ENCODE assay signal across 24 cellular contexts in the genomic region with DNA sequence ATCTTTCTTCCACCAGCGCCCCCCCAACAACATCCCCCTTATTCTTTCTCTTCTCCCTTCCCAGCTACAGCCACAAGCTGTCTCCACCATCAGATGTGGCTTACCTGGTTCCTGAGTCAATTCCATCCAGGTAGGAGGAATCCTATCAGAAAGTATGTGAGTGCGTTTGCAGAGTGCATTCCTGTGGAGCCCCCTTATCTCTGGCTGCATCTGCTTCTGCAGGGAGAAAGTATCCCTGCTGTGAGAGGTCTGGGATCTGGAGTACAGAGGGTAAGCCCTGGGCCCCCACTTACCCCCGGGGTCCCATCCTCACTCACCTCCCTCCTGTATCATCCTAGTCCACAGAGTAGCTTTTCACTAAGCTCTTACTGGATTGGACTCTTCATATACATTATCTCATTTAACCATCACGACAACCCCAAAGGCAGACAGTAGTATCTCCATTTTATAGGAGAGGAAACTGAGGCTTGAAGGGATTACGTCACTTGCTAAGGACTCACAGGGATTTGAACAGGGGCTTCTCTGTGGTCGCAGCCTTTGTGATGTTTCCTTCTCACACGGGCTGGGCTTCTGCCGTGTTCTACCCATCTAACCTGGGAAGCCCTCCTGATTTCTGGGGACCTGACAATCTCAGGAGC.
"Had no signal": no experiment of that assay in that cellular context is flagged by ENCODE, and none has a peak within 500 bp of the region (broad histone marks: within the 10 kb centered on the region; RNA-seq: fewer than 3 reads in every experiment).

No MANE protein-coding gene starts in this region.

- H3K27ac ChIP-seq: SJSA1, VCaP had no signal

- ATAC-seq: activated CD4-positive, alpha-beta T cell treated with anti-CD3 and anti-CD28 coated beads for 36 hours; Panc1; Right ventricle myocardium inferior; SK-N-SH treated with all-trans-retinoic acid at 6 μM for 48 hours had no signal

- H3K9me3 ChIP-seq: SJSA1 had no signal

- H3K4me1 ChIP-seq: SJSA1 had no signal

- H3K36me3 ChIP-seq: SJSA1 had no signal

- DNase-seq: activated CD4-positive, alpha-beta memory T cell treated with anti-CD3 and anti-CD28 coated beads, Interleukin-2, amount 10 ng/mL, durations not matched to agents 7 days and 5 days; activated CD4-positive, alpha-beta T cell treated with anti-CD3 and anti-CD28 coated beads for 36 hours; activated CD4-positive, alpha-beta T cell treated with anti-CD3 and anti-CD28 coated beads, Interleukin-2, amount 50 U/mL, for 1 hour; activated CD4-positive, CD25-positive, alpha-beta regulatory T cell; activated T-cell treated with anti-CD3 and anti-CD28 coated beads, Interleukin-2, amount 50 U/mL, for 1 hour; aorta; central memory CD4-positive, alpha-beta T cell; Karpas-422; MM.1S; NCI-H1105 treated with DMSO at 0.1 percent for 48 hours; NCI-H146; NCI-H1930; NCI-H2171; NCI-H226; NCI-H526 treated with DMSO at 0.1 percent for 48 hours; NCI-H82; RPMI8226; T-helper 9 cell had no signal

- H3K27me3 ChIP-seq: SJSA1 had no signal

- H3K4me3 ChIP-seq: K562, SJSA1 had no signal
